9 cellular contexts compared by ENCODE assay signal in genomic region chr6:158536084-158536890, GRCh38. TPM values are rescaled to one million over a fixed set of nuclear protein-coding genes. Genes with fewer than 3 reads are reported as not detected.
A peak's percentile ranks its signal among the peaks of the same experiment; 100 is the strongest.
DNase-seq lines count a peak whose midpoint lies in the region; ATAC-seq and TF ChIP-seq lines count a peak whose summit lies in the region.
"Had no signal": no experiment of that assay in that cellular context is flagged by ENCODE, and none has a peak within 500 bp of the region (broad histone marks: within the 10 kb centered on the region; RNA-seq: fewer than 3 reads in every experiment).

No MANE protein-coding gene starts in this region.

- peaks cover 0 to 8% (median 0%) of the 10 kb centered on the region in 8 donors for H3K9me3 ChIP-seq in spleen

- H3K36me3 ChIP-seq in spleen: no peaks in the 10 kb centered on the region

- H3K4me3 ChIP-seq in cardiac fibroblast (replicated peaks in 1 of 2; ENCODE audit: low read depth in 2 of 2, low read length in 2 of 2): peak overlapping the region; percentile 50 to 51
- peak overlapping the region; percentile 33 to 75 (median 58) for H3K4me3 ChIP-seq in spleen

- H3K4me1 Mint-ChIP-seq in activated B cell treated with CpG ODN at 0.5 μM for 24 hours: peaks cover 3% of the 10 kb centered on the region
- H3K4me1 Mint-ChIP-seq in immature natural killer cell: peaks cover 0 to 10% of the 10 kb centered on the region in 2 donors

- intact Hi-C loops in activated B cell treated with CpG ODN at 0.5 μM for 24 hours (cut with micrococcal nuclease): loop anchor here (1.0 kb wide), 1 partner anchor 24 kb away; the partner anchor contains the start of gene TMEM181
- intact Hi-C loops in spleen (cut with DNase I; ENCODE audit: low total_unique reads): no loop called here

- in situ Hi-C loops in GM13977 (cut with MboI; ENCODE audit: low pct_unique_long_range_greater_than_20kb, low sequenced_read_pairs, unreplicated experiment): no loop called here

- H3K36me3 Mint-ChIP-seq in activated B cell treated with CpG ODN at 0.5 μM for 24 hours (ENCODE audit: low read depth) (no peaks in the 10 kb centered on the region), immature natural killer cell (peaks cover 0 to 8% (median 4%) of the 10 kb centered on the region in 3 donors)

- POLR2A ChIA-PET in activated B cell treated with CpG ODN at 0.5 μM for 24 hours (lab: Charles Lee): interaction anchor here (0.5 to 0.7 kb wide), 2 partner anchors 369 to 421 kb away, joined by 3 to 8 read pairs; no protein-coding TSS in a partner anchor

- TF ChIP-seq CTCF in GM13977 (IDR thresholded peaks at IDR 0.05; ENCODE audit: extremely low read depth, insufficient read depth, missing control alignments): no peak
- no peak for TF ChIP-seq CTCF in activated B cell treated with CpG ODN at 0.5 μM for 24 hours (IDR thresholded peaks at IDR 0.05)
- no peak for TF ChIP-seq CTCF in cardiac fibroblast (IDR thresholded peaks at IDR 0.05; ENCODE audit: low read depth, low read length)
- TF ChIP-seq CTCF in spleen (IDR thresholded peaks at IDR 0.05 in 8 of 11, conservative IDR thresholded peaks at IDR 0.05 in 3 of 11): no peak

- H3K27ac Mint-ChIP-seq in activated B cell treated with CpG ODN at 0.5 μM for 24 hours (no peak overlapping the region), immature natural killer cell (no peak overlapping the region)

- TF ChIP-seq POLR2A in spleen (IDR thresholded peaks at IDR 0.05): no peak

- peak overlapping the region in 5 of 8 donors; percentile 57 to 78 (median 75) for H3K27ac ChIP-seq in spleen
- H3K27ac ChIP-seq: epithelial cell of prostate had no signal

- H3K27me3 Mint-ChIP-seq in activated B cell treated with CpG ODN at 0.5 μM for 24 hours (peaks cover 51% of the 10 kb centered on the region), immature natural killer cell (ENCODE audit: low read depth in 3 of 3) (peaks cover 24 to 55% (median 27%) of the 10 kb centered on the region in 3 donors)

- H3K9me3 Mint-ChIP-seq in activated B cell treated with CpG ODN at 0.5 μM for 24 hours: peaks cover 2% of the 10 kb centered on the region
- peaks cover 0 to 13% (median 5%) of the 10 kb centered on the region in 6 donors for H3K9me3 Mint-ChIP-seq in immature natural killer cell

- WGBS in spleen, 5 donors: 1 to 2% (median 1%) methylated on average over 18 to 75 of the region's 75 CpGs

- peaks cover 7 to 24% (median 20%) of the 10 kb centered on the region in 6 donors for H3K4me1 ChIP-seq in spleen

- ATAC-seq in activated B cell treated with CpG ODN at 0.5 μM for 24 hours (ENCODE audit: low read depth): peak; percentile 58
- no peak for ATAC-seq in HG02623 (IDR thresholded peaks at IDR 0.05; ENCODE audit: unreplicated experiment)

- DNase-seq in GM13977 (ENCODE audit: low spot score) (peak; percentile 87), NCI-H2029 treated with DMSO at 0.1 percent for 48 hours (lab: John Stamatoyannopoulos, UW) (peak; percentile 55), activated B cell treated with CpG ODN at 0.5 μM for 24 hours (peak; percentile 66), cardiac fibroblast (ENCODE audit: low read depth in 2 of 2) (peak; percentile 71 to 77), immature natural killer cell (peak; percentile 70 to 78 (median 74)), spleen (peak; percentile 85), middle frontal gyrus (ENCODE audit: extremely low spot score, low spot score) (no peak)

- H3K4me3 Mint-ChIP-seq in activated B cell treated with CpG ODN at 0.5 μM for 24 hours (peak overlapping the region; percentile 66), immature natural killer cell (peak overlapping the region; percentile 64 to 77 (median 70))

- peaks cover 0 to 72% (median 30%) of the 10 kb centered on the region in 7 donors for H3K27me3 ChIP-seq in spleen (replicated peaks in 1 of 7)

- CTCF ChIA-PET in activated B cell treated with CpG ODN at 0.5 μM for 24 hours (lab: Charles Lee): no interaction called here

RNA-seq across cellular contexts. Expression of gene TMEM181, which starts 23.6 kb away (rescaled TPM):
- 7.1 and 8.8 TPM in 2 replicates for total RNA-seq in activated B cell treated with CpG ODN at 0.5 μM for 24 hours
- polyA plus RNA-seq in immature natural killer cell: 10 to 100 TPM in 2 of 3 donors, 1 to 10 TPM in 1; 4.3 to 14.8 (median 10.1) TPM
- 10 to 100 TPM; 19.9 to 39.4 (median 25.7) TPM for total RNA-seq in spleen
- 10 to 100 TPM in 1 of 3 donors, 1 to 10 TPM in 2; 7.0 to 10.9 (median 8.3) TPM for polyA plus RNA-seq in spleen
